Comparison of ENCODE assay signal across 10 cellular contexts in genomic region chr2:232013701-232014353, GRCh38. TPM values are rescaled to one million over a fixed set of nuclear protein-coding genes. Genes with fewer than 3 reads are reported as not detected.
A peak's percentile ranks its signal among the peaks of the same experiment; 100 is the strongest.
DNase-seq lines count a peak whose midpoint lies in the region; ATAC-seq and TF ChIP-seq lines count a peak whose summit lies in the region.
"Had no signal": no experiment of that assay in that cellular context is flagged by ENCODE, and none has a peak within 500 bp of the region (broad histone marks: within the 10 kb centered on the region; RNA-seq: fewer than 3 reads in every experiment).

No MANE protein-coding gene starts in this region.

- H3K27ac ChIP-seq in gastrocnemius medialis: no peak overlapping the region
- H3K27ac ChIP-seq: C4-2B had no signal

- H3K9me3 ChIP-seq in gastrocnemius medialis: no peaks in the 10 kb centered on the region

- peak; percentile 12 to 29 for DNase-seq in SHP77 (lab: John Stamatoyannopoulos, UW)
- no peak for DNase-seq in SHP77 treated with DMSO at 0.1 percent for 48 hours (lab: John Stamatoyannopoulos, UW)
- DNase-seq in NCI-H146 treated with DMSO at 0.1 percent for 48 hours (lab: John Stamatoyannopoulos, UW; ENCODE audit: unreplicated experiment): peak; percentile 91
- peak; percentile 95 for DNase-seq in astrocyte of the cerebellum (ENCODE audit: low read depth)
- DNase-seq in retinal pigment epithelial cell (ENCODE audit: low read depth): peak; percentile 6
- no peak for DNase-seq in posterior vena cava (ENCODE audit: low spot score)
- no peak for DNase-seq in gastrocnemius medialis
- DNase-seq in activated gamma-delta T cell (lab: John Stamatoyannopoulos, UW): no peak
- DNase-seq: activated CD4-positive, alpha-beta T cell treated with anti-CD3 and anti-CD28 coated beads for 4 hours had no signal

- TF ChIP-seq CTCF in astrocyte of the cerebellum (IDR thresholded peaks at IDR 0.05; ENCODE audit: low read depth, low read length, missing control alignments) (no peak), retinal pigment epithelial cell (conservative IDR thresholded peaks at IDR 0.05; ENCODE audit: low read depth, low read length) (no peak), gastrocnemius medialis (IDR thresholded peaks at IDR 0.05 in 4 of 5, conservative IDR thresholded peaks at IDR 0.05 in 1 of 5) (no peak)

- peaks cover 0 to 7% of the 10 kb centered on the region in 2 donors for H3K4me1 ChIP-seq in gastrocnemius medialis

- H3K36me3 ChIP-seq in gastrocnemius medialis: no peaks in the 10 kb centered on the region

- intact Hi-C loops in posterior vena cava (cut with DNase I): no loop called here
- intact Hi-C loops in gastrocnemius medialis (cut with DNase I; ENCODE audit: low total_unique reads): no loop called here

- H3K4me3 ChIP-seq in astrocyte of the cerebellum (ENCODE audit: low read depth, low read length) (no peak overlapping the region), retinal pigment epithelial cell (ENCODE audit: low read length) (no peak overlapping the region), gastrocnemius medialis (no peak overlapping the region)

- no peak for TF ChIP-seq POLR2A in gastrocnemius medialis (IDR thresholded peaks at IDR 0.05)

- in situ Hi-C loops in astrocyte of the cerebellum (cut with HindIII; ENCODE audit: low sequenced_read_pairs) (no loop called here), gastrocnemius medialis (cut with MboI; ENCODE audit: low sequenced_read_pairs in 4 of 4) (no loop called here)

- no peak for ATAC-seq in gastrocnemius medialis

- H3K27me3 ChIP-seq in gastrocnemius medialis: no peaks in the 10 kb centered on the region

RNA-seq across cellular contexts. Expression of gene DIS3L2, which starts 52.3 kb away (rescaled TPM):
- total RNA-seq in posterior vena cava: 10 to 100 TPM; 21.7 to 22.2 TPM
- total RNA-seq in gastrocnemius medialis: 10 to 100 TPM; 12.8 to 27.3 (median 16.8) TPM

Comparison
In these comparisons a context has a peak if more than half of its experiments do, and no peak if none do; other contexts are left out.
1. DNase-seq: peak in SHP77 (2 of 2), NCI-H146 treated with DMSO at 0.1 percent for 48 hours (single experiment), astrocyte of the cerebellum (single experiment) and retinal pigment epithelial cell (single experiment); none in SHP77 treated with DMSO at 0.1 percent for 48 hours (single experiment), posterior vena cava (single experiment), gastrocnemius medialis (0 of 2) and activated gamma-delta T cell (single experiment).